ENCODE assay signal across 14 cellular contexts in the genomic region with DNA sequence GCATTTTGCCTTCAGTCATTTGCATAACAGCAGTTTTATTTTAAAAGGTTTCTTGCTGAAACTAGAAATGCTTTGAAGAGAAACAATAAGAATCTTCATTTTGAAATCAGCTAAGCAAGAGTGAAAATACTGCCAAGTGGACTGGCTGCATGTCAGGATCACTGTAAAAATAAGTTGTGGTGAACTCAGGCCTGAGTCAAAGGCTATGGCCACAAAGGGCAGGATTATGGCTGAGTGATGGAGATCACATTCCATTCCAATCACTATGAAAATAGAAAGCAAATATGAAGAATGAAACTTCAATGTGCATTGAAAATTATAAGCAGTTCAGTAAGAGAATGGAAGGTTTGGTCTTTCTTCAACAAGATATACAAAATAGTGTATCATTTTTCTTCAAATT.
DNase-seq lines count a peak whose midpoint lies in the region; ATAC-seq and TF ChIP-seq lines count a peak whose summit lies in the region.
"Had no signal": no experiment of that assay in that cellular context is flagged by ENCODE, and none has a peak within 500 bp of the region (broad histone marks: within the 10 kb centered on the region; RNA-seq: fewer than 3 reads in every experiment).

No MANE protein-coding gene starts in this region.

- BruUV-seq in MCF 10A (replicated peaks; lab: Mats Ljungman, UMichigan) (no TSS peak), PC-9 (replicated peaks; lab: Mats Ljungman, UMichigan) (no TSS peak)

- H3K36me3 Mint-ChIP-seq in MCF 10A (ENCODE audit: insufficient read depth, unreplicated experiment), result no peaks in the 10 kb centered on the region
- H3K36me3 Mint-ChIP-seq: activated naive CD4-positive, alpha-beta T cell treated with anti-CD3 and anti-CD28 coated beads, Interleukin-2, amount 50 U/mL, for 72 hours; type B pancreatic cell had no signal

- H3K27ac Mint-ChIP-seq in MCF 10A (ENCODE audit: low read depth, unreplicated experiment), result peak overlapping the region; percentile 70
- H3K27ac Mint-ChIP-seq: activated naive CD4-positive, alpha-beta T cell treated with anti-CD3 and anti-CD28 coated beads, Interleukin-2, amount 50 U/mL, for 72 hours; nephron progenitor cell; type B pancreatic cell had no signal

- H3K4me3 ChIP-seq in breast epithelium (no peak overlapping the region), astrocyte of the cerebellum (ENCODE audit: low read depth, low read length) (no peak overlapping the region), heart left ventricle (no peak overlapping the region), tibial artery (no peak overlapping the region), PC-9 (no peak overlapping the region)

- H3K27ac ChIP-seq in breast epithelium (peak overlapping the region in 1 of 2 donors; percentile 6), heart left ventricle (peak overlapping the region in 1 of 12 donors; percentile 24), tibial artery (peak overlapping the region; percentile 8 to 34), PC-9 (no peak overlapping the region)
- H3K27ac ChIP-seq: 22Rv1 had no signal

- peak in 3 of 4 donors; percentile 54 to 67 (median 66) for ATAC-seq in heart left ventricle
- ATAC-seq: activated naive CD4-positive, alpha-beta T cell treated with anti-CD3 and anti-CD28 coated beads, Interleukin-2, amount 50 U/mL, for 72 hours; left colon had no signal

- DNase-seq in MCF 10A (ENCODE audit: unreplicated experiment) (peak; percentile 56), breast epithelium (ENCODE audit: low spot score in 2 of 2) (no peak), astrocyte of the cerebellum (ENCODE audit: low read depth) (peak; percentile 64), heart left ventricle (peak in 2 of 5 donors; percentile 21 to 26), tibial artery (peak; percentile 36 to 61), NK-92 (lab: John Stamatoyannopoulos, UW; ENCODE audit: unreplicated experiment) (no peak), PC-9 (no peak)
- DNase-seq in activated naive CD4-positive, alpha-beta T cell (lab: John Stamatoyannopoulos, UW), result no peak
- DNase-seq: left colon, nephron progenitor cell, OCI-M1 had no signal

- no peaks in the 10 kb centered on the region for H3K79me2 ChIP-seq in PC-9 (ENCODE audit: low read depth)

- H3K9me2 ChIP-seq in PC-9 (ENCODE audit: insufficient read depth), result no peaks in the 10 kb centered on the region

- peaks cover 30% of the 10 kb centered on the region for H3K4me1 Mint-ChIP-seq in MCF 10A (ENCODE audit: insufficient read depth, unreplicated experiment)
- H3K4me1 Mint-ChIP-seq: nephron progenitor cell had no signal

- no peaks in the 10 kb centered on the region for H3K27me3 Mint-ChIP-seq in MCF 10A (ENCODE audit: insufficient read depth, unreplicated experiment)
- H3K27me3 Mint-ChIP-seq: type B pancreatic cell had no signal

- no peaks in the 10 kb centered on the region for H3K4me1 ChIP-seq in breast epithelium
- peaks cover 0 to 10% (median 0%) of the 10 kb centered on the region in 12 donors for H3K4me1 ChIP-seq in heart left ventricle
- peaks cover 0 to 43% (median 14%) of the 10 kb centered on the region in 4 donors for H3K4me1 ChIP-seq in tibial artery
- H3K4me1 ChIP-seq in PC-9 (replicated peaks; ENCODE audit: insufficient read depth), result no peaks in the 10 kb centered on the region

- in situ Hi-C loops in astrocyte of the cerebellum (cut with HindIII; ENCODE audit: low sequenced_read_pairs), result loop anchor here (10.0 kb wide), 1 partner anchor 227 kb away; a partner anchor contains a TSS

- no peaks in the 10 kb centered on the region for H4K20me1 ChIP-seq in PC-9 (ENCODE audit: insufficient read depth)

- no peaks in the 10 kb centered on the region for H3K9me3 Mint-ChIP-seq in MCF 10A (ENCODE audit: unreplicated experiment)
- H3K9me3 Mint-ChIP-seq: nephron progenitor cell, type B pancreatic cell had no signal

- H3K36me3 ChIP-seq in breast epithelium (no peaks in the 10 kb centered on the region), heart left ventricle (no peaks in the 10 kb centered on the region), tibial artery (no peaks in the 10 kb centered on the region), PC-9 (ENCODE audit: low read depth) (no peaks in the 10 kb centered on the region)

- H3K9me3 ChIP-seq in breast epithelium (no peaks in the 10 kb centered on the region), heart left ventricle (no peaks in the 10 kb centered on the region), tibial artery (no peaks in the 10 kb centered on the region), PC-9 (ENCODE audit: insufficient read depth, low read depth) (no peaks in the 10 kb centered on the region)

- H2AFZ ChIP-seq in PC-9, result no peak overlapping the region

- TF ChIP-seq POLR2A in breast epithelium (IDR thresholded peaks at IDR 0.05) (no peak), heart left ventricle (IDR thresholded peaks at IDR 0.05) (no peak)

- TF ChIP-seq CTCF in MCF 10A (IDR thresholded peaks at IDR 0.05; ENCODE audit: unreplicated experiment) (no peak), breast epithelium (IDR thresholded peaks at IDR 0.05) (no peak), astrocyte of the cerebellum (IDR thresholded peaks at IDR 0.05; ENCODE audit: low read depth, low read length, missing control alignments) (no peak), heart left ventricle (IDR thresholded peaks at IDR 0.05) (no peak), tibial artery (IDR thresholded peaks at IDR 0.05) (no peak), PC-9 (conservative IDR thresholded peaks at IDR 0.05) (no peak)

- intact Hi-C loops in MCF 10A (cut with micrococcal nuclease) (no loop called here), breast epithelium (cut with DNase I; ENCODE audit: low total_unique reads) (no loop called here), heart left ventricle (cut with DNase I) (loop anchor here in 1 of 10 donors (10.0 kb wide), 1 partner anchor 227 kb away; a partner anchor contains a TSS), tibial artery (cut with DNase I; ENCODE audit: low total_unique reads) (no loop called here), PC-9 (cut with micrococcal nuclease; ENCODE audit: unreplicated experiment) (no loop called here)

- no peaks in the 10 kb centered on the region for H3F3A ChIP-seq in PC-9 (ENCODE audit: insufficient read depth, low read depth)

- no peak overlapping the region for H3K4me2 ChIP-seq in PC-9

- CTCF ChIA-PET in MCF 10A (lab: Yijun Ruan, JAX), result interaction anchor here (0.7 kb wide), 1 partner anchor 923 kb away, joined by 3 read pairs; no protein-coding TSS in a partner anchor
- CTCF ChIA-PET in PC-9 (lab: Charles Lee), result no interaction called here

- H3K27me3 ChIP-seq in breast epithelium, result no peaks in the 10 kb centered on the region
- no peaks in the 10 kb centered on the region for H3K27me3 ChIP-seq in heart left ventricle
- no peaks in the 10 kb centered on the region for H3K27me3 ChIP-seq in tibial artery
- H3K27me3 ChIP-seq in PC-9 (ENCODE audit: insufficient read depth, low read depth), result no peaks in the 10 kb centered on the region

- H3K4me3 Mint-ChIP-seq in MCF 10A (ENCODE audit: unreplicated experiment), result no peak overlapping the region
- H3K4me3 Mint-ChIP-seq: nephron progenitor cell, type B pancreatic cell had no signal

- POLR2A ChIA-PET in MCF 10A (lab: Yijun Ruan, JAX) (interaction anchor here (1.1 kb wide), 1 partner anchor 9 kb away, joined by 3 read pairs; no protein-coding TSS in a partner anchor), PC-9 (lab: Charles Lee; ENCODE audit: unreplicated experiment) (no interaction called here)

Comparison
In these comparisons a context has a peak if more than half of its experiments do, and no peak if none do; other contexts are left out.
1. DNase-seq: peak in MCF 10A (single experiment), astrocyte of the cerebellum (single experiment) and tibial artery (2 of 2); none in breast epithelium (0 of 2), activated naive CD4-positive, alpha-beta T cell (0 of 4), NK-92 (single experiment) and PC-9 (0 of 2).